In genomic region chr4:2813446-2814405, GRCh38 we compare ENCODE assay signal across 10 cellular contexts. TPM values are rescaled to one million over a fixed set of nuclear protein-coding genes. Genes with fewer than 3 reads are reported as not detected.
A peak's percentile ranks its signal among the peaks of the same experiment; 100 is the strongest.
DNase-seq lines count a peak whose midpoint lies in the region; ATAC-seq and TF ChIP-seq lines count a peak whose summit lies in the region.
"Had no signal": no experiment of that assay in that cellular context is flagged by ENCODE, and none has a peak within 500 bp of the region (broad histone marks: within the 10 kb centered on the region; RNA-seq: fewer than 3 reads in every experiment).

No MANE protein-coding gene starts in this region.

- peak overlapping the region; percentile 91 for H3K27ac ChIP-seq in SK-N-MC
- H3K27ac ChIP-seq in prostate gland: no peak overlapping the region

- peak overlapping the region; percentile 3 for H3K27ac Mint-ChIP-seq in T-helper 1 cell treated with Interleukin-12 subunit alpha and Interleukin-12 subunit beta and Interleukin-4 antibody, amounts not matched to agents 30 μg/mL and 1 μg/mL, for 36 hours

- H3K4me1 Mint-ChIP-seq in T-helper 1 cell treated with Interleukin-12 subunit alpha and Interleukin-12 subunit beta and Interleukin-4 antibody, amounts not matched to agents 30 μg/mL and 1 μg/mL, for 36 hours (ENCODE audit: low read depth): peaks cover 52% of the 10 kb centered on the region

- no peak for TF ChIP-seq POLR2A in prostate gland (IDR thresholded peaks at IDR 0.05)

- TF ChIP-seq CTCF in fibroblast of mammary gland (conservative IDR thresholded peaks at IDR 0.05; ENCODE audit: control insufficient read depth, insufficient read depth, low read depth, low read length) (no peak), prostate gland (IDR thresholded peaks at IDR 0.05) (no peak)

- H3K27me3 ChIP-seq in prostate gland (replicated peaks; ENCODE audit: insufficient read depth): no peaks in the 10 kb centered on the region

- H3K9me3 Mint-ChIP-seq in T-helper 1 cell treated with Interleukin-12 subunit alpha and Interleukin-12 subunit beta and Interleukin-4 antibody, amounts not matched to agents 30 μg/mL and 1 μg/mL, for 36 hours: no peaks in the 10 kb centered on the region

- H3K9me3 ChIP-seq in SK-N-MC (ENCODE audit: low read depth, low read length) (no peaks in the 10 kb centered on the region), prostate gland (no peaks in the 10 kb centered on the region)

- intact Hi-C loops in posterior vena cava (cut with DNase I): no loop called here
- intact Hi-C loops in prostate gland (cut with DNase I): no loop called here

- H3K4me3 Mint-ChIP-seq in T-helper 1 cell treated with Interleukin-12 subunit alpha and Interleukin-12 subunit beta and Interleukin-4 antibody, amounts not matched to agents 30 μg/mL and 1 μg/mL, for 36 hours: peak overlapping the region; percentile 92

- DNase-seq in T-helper 1 cell (no peak), SK-N-MC (ENCODE audit: low read depth, low spot score) (no peak), fibroblast of mammary gland (ENCODE audit: low read depth) (no peak), posterior vena cava (ENCODE audit: low spot score) (no peak), prostate gland (ENCODE audit: low spot score) (no peak)
- no peak for DNase-seq in stimulated activated naive CD8-positive, alpha-beta T cell treated with anti-CD3 and anti-CD28 coated beads, Interleukin-15, Interleukin-2, amounts not matched to agents 100 U/mL and 50 U/mL, for 24 hours
- no peak for DNase-seq in stimulated activated CD4-positive, alpha-beta T cell treated with anti-CD3 and anti-CD28 coated beads, Interleukin-2, amount 100 ng/mL, for 48 hours
- DNase-seq: NCI-H2171, retina had no signal

- H3K36me3 ChIP-seq in SK-N-MC (ENCODE audit: insufficient read depth, low read length): no peaks in the 10 kb centered on the region
- no peaks in the 10 kb centered on the region for H3K36me3 ChIP-seq in prostate gland

- ATAC-seq in stimulated activated naive CD8-positive, alpha-beta T cell treated with anti-CD3 and anti-CD28 coated beads, Interleukin-15, Interleukin-2, amounts not matched to agents 100 U/mL and 50 U/mL, for 24 hours: peak; percentile 24

- H3K27me3 Mint-ChIP-seq in T-helper 1 cell treated with Interleukin-12 subunit alpha and Interleukin-12 subunit beta and Interleukin-4 antibody, amounts not matched to agents 30 μg/mL and 1 μg/mL, for 36 hours (ENCODE audit: low read depth): no peaks in the 10 kb centered on the region

- H3K9ac ChIP-seq in SK-N-MC (ENCODE audit: insufficient read length): no peak overlapping the region

- H3K4me1 ChIP-seq in prostate gland (replicated peaks): peaks cover 5% of the 10 kb centered on the region

- H3K4me3 ChIP-seq in SK-N-MC: no peak overlapping the region
- H3K4me3 ChIP-seq in fibroblast of mammary gland (ENCODE audit: control insufficient read depth, low read depth, low read length): peak overlapping the region; percentile 34
- peak overlapping the region in 1 of 2 donors; percentile 13 for H3K4me3 ChIP-seq in prostate gland

- WGBS in prostate gland: 86% methylated on average over 17 of the region's 17 CpGs

- peaks cover 27% of the 10 kb centered on the region for H3K36me3 Mint-ChIP-seq in T-helper 1 cell treated with Interleukin-12 subunit alpha and Interleukin-12 subunit beta and Interleukin-4 antibody, amounts not matched to agents 30 μg/mL and 1 μg/mL, for 36 hours (ENCODE audit: low read depth)

RNA-seq across cellular contexts. Expression of gene SH3BP2, which starts 20.8 kb away (rescaled TPM):
- total RNA-seq in posterior vena cava (10 to 100 TPM; 47.8 to 52.4 TPM), prostate gland (10 to 100 TPM; 24.3 to 41.3 TPM)

RNA-seq across cellular contexts. Expression of gene ADD1, which starts 29.9 kb away (rescaled TPM):
- total RNA-seq in posterior vena cava: 100 to 1,000 TPM; 297 to 327 TPM
- total RNA-seq in prostate gland: 100 to 1,000 TPM; 164 to 321 TPM

RNA-seq across cellular contexts. Expression of gene TNIP2, which starts 57.6 kb away (rescaled TPM):
- 10 to 100 TPM; 25.4 to 29.2 TPM for total RNA-seq in posterior vena cava
- total RNA-seq in prostate gland: 10 to 100 TPM; 54.8 to 94.0 TPM
